Comparison of ENCODE assay signal across 1 cellular context in the genomic region with DNA sequence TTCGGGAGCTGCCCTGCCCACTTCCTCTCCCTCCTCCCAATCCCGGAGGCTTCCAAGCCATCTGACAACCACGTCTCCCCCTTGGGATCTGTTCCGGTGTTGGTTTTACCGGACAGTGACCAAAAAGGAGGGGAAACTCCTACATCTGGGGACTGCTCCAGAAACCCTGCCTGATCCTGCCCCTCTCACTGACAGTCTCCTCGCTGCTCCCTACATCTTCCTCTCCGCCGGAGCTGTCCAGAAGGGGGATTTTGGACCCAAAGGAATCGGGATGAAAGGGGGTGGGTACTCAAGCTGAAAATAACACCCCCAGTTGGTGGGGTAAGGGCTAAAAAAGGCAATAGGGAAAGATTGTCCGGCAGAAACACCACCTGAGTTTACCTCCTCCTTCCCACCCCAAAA.
TF ChIP-seq lines count a peak whose summit lies in the region.

No MANE protein-coding gene starts in this region.

TF ChIP-seq in HepG2, 621 proteins besides CTCF, POLR2A, EP300 and RAD21 (continued from another document and continues in another):
- TF ChIP-seq ZC3H4 (CRISPR knock-in tag; IDR thresholded peaks at IDR 0.05; ENCODE audit: borderline replicate concordance) (no peak), ZNF235 (CRISPR knock-in tag; IDR thresholded peaks at IDR 0.05; ENCODE audit: borderline replicate concordance) (no peak), ZNF207 (IDR thresholded peaks at IDR 0.05; ENCODE audit: borderline replicate concordance) (no peak), PTBP1 (IDR thresholded peaks at IDR 0.05; ENCODE audit: low read depth, low read length, poor library complexity, severe bottlenecking) (no peak), ZNF615 (CRISPR knock-in tag; IDR thresholded peaks at IDR 0.05; ENCODE audit: borderline replicate concordance) (no peak), ZNF878 (CRISPR knock-in tag; IDR thresholded peaks at IDR 0.05) (no peak), ZSCAN22 (CRISPR knock-in tag; IDR thresholded peaks at IDR 0.05) (no peak), ZNF292 (CRISPR knock-in tag; IDR thresholded peaks at IDR 0.05; ENCODE audit: borderline replicate concordance, low read depth) (no peak; the same call in 1 of the 2 replicates), ZNF326 (CRISPR knock-in tag; IDR thresholded peaks at IDR 0.05; ENCODE audit: borderline replicate concordance) (no peak), ATF7 (IDR thresholded peaks at IDR 0.05) (no peak), ATF7 (CRISPR knock-in tag; IDR thresholded peaks at IDR 0.05) (no peak), TCF7 (IDR thresholded peaks at IDR 0.05; ENCODE audit: low read depth) (no peak), PHF20 (CRISPR knock-in tag; IDR thresholded peaks at IDR 0.05) (no peak), ZNF75D (CRISPR knock-in tag; IDR thresholded peaks at IDR 0.05; ENCODE audit: borderline replicate concordance) (no peak), ZNF772 (CRISPR knock-in tag; IDR thresholded peaks at IDR 0.05) (no peak), PHF8 (CRISPR knock-in tag; IDR thresholded peaks at IDR 0.05) (peak; percentile 17; the same call in 1 of the 2 replicates), MBD4 (IDR thresholded peaks at IDR 0.05; ENCODE audit: borderline replicate concordance, low read length) (no peak), MED13 (CRISPR knock-in tag; IDR thresholded peaks at IDR 0.05) (no peak), MTF2 (CRISPR knock-in tag; IDR thresholded peaks at IDR 0.05; ENCODE audit: borderline replicate concordance) (no peak; the same call in 1 of the 2 replicates), ZSCAN30 (CRISPR knock-in tag; IDR thresholded peaks at IDR 0.05) (no peak), AGO1 (IDR thresholded peaks at IDR 0.05; ENCODE audit: low read depth, low read length, poor library complexity, severe bottlenecking) (no peak), ZBTB42 (CRISPR knock-in tag; IDR thresholded peaks at IDR 0.05) (no peak), ZNF670 (CRISPR knock-in tag; IDR thresholded peaks at IDR 0.05; ENCODE audit: borderline replicate concordance) (peak; percentile 20; the same call in 1 of the 2 replicates), ZNF224 (CRISPR knock-in tag; IDR thresholded peaks at IDR 0.05) (no peak), ZKSCAN8 (CRISPR knock-in tag; IDR thresholded peaks at IDR 0.05; ENCODE audit: borderline replicate concordance) (no peak), ZNF530 (CRISPR knock-in tag; IDR thresholded peaks at IDR 0.05; ENCODE audit: low read depth) (no peak), CENPX (CRISPR knock-in tag; IDR thresholded peaks at IDR 0.05) (no peak), XRCC5 (optimal IDR thresholded peaks at IDR 0.05; ENCODE audit: low read length) (peak; percentile 88), MED8 (CRISPR knock-in tag; IDR thresholded peaks at IDR 0.05; ENCODE audit: insufficient replicate concordance) (no peak), ZNF460 (CRISPR knock-in tag; IDR thresholded peaks at IDR 0.05; ENCODE audit: borderline replicate concordance) (no peak), PRPF4 (IDR thresholded peaks at IDR 0.05; ENCODE audit: low read depth, low read length, poor library complexity, severe bottlenecking) (no peak), SRSF9 (IDR thresholded peaks at IDR 0.05; ENCODE audit: borderline replicate concordance, insufficient read depth, low read depth, low read length, poor library complexity, severe bottlenecking) (no peak), POLR2G (IDR thresholded peaks at IDR 0.05; ENCODE audit: low read depth, low read length) (peak; percentile 93), BHLHE40 (IDR thresholded peaks at IDR 0.05; ENCODE audit: low read length) (no peak), NAIF1 (CRISPR knock-in tag; IDR thresholded peaks at IDR 0.05; ENCODE audit: borderline replicate concordance) (no peak; the same call in 1 of the 2 replicates), ZNF724P (CRISPR knock-in tag; IDR thresholded peaks at IDR 0.05; ENCODE audit: borderline replicate concordance) (0 out of 2 replicates have a peak, but pooled peaks have one; percentile 38), GPN1 (CRISPR knock-in tag; IDR thresholded peaks at IDR 0.05; ENCODE audit: borderline replicate concordance) (no peak), ZNF33B (CRISPR knock-in tag; IDR thresholded peaks at IDR 0.05) (peak; percentile 71; the same call in 1 of the 2 replicates), MAFK (conservative IDR thresholded peaks at IDR 0.05 in 1 of 2, IDR thresholded peaks at IDR 0.05 in 1 of 2; ENCODE audit: low read length in 2 of 2) (no peak), TMF1 (CRISPR knock-in tag; IDR thresholded peaks at IDR 0.05; ENCODE audit: low read depth) (no peak), GATAD2A (CRISPR knock-in tag; IDR thresholded peaks at IDR 0.05) (peak; percentile 64; the same call in 1 of the 2 replicates), ZFP1 (CRISPR knock-in tag; IDR thresholded peaks at IDR 0.05) (no peak), TSC22D2 (CRISPR knock-in tag; IDR thresholded peaks at IDR 0.05; ENCODE audit: borderline replicate concordance) (no peak), BRD4 (CRISPR knock-in tag; IDR thresholded peaks at IDR 0.05) (peak; percentile 52; the same call in 1 of the 2 replicates), NCOR1 (IDR thresholded peaks at IDR 0.05; ENCODE audit: borderline replicate concordance, low read length) (no peak), XBP1 (CRISPR knock-in tag; IDR thresholded peaks at IDR 0.05) (no peak), NR2F1 (CRISPR knock-in tag; IDR thresholded peaks at IDR 0.05) (no peak), HNRNPUL1 (IDR thresholded peaks at IDR 0.05; ENCODE audit: low read depth, low read length) (no peak)
- TF ChIP-seq, protein P1, sequence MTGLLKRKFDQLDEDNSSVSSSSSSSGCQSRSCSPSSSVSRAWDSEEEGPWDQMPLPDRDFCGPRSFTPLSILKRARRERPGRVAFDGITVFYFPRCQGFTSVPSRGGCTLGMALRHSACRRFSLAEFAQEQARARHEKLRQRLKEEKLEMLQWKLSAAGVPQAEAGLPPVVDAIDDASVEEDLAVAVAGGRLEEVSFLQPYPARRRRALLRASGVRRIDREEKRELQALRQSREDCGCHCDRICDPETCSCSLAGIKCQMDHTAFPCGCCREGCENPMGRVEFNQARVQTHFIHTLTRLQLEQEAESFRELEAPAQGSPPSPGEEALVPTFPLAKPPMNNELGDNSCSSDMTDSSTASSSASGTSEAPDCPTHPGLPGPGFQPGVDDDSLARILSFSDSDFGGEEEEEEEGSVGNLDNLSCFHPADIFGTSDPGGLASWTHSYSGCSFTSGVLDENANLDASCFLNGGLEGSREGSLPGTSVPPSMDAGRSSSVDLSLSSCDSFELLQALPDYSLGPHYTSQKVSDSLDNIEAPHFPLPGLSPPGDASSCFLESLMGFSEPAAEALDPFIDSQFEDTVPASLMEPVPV (CRISPR knock-in tag; IDR thresholded peaks at IDR 0.05): peak; percentile 19; the same call in 1 of the 2 replicates
- TF ChIP-seq, protein P2, sequence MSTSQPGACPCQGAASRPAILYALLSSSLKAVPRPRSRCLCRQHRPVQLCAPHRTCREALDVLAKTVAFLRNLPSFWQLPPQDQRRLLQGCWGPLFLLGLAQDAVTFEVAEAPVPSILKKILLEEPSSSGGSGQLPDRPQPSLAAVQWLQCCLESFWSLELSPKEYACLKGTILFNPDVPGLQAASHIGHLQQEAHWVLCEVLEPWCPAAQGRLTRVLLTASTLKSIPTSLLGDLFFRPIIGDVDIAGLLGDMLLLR (CRISPR knock-in tag; IDR thresholded peaks at IDR 0.05): no peak
- TF ChIP-seq, protein P3, sequence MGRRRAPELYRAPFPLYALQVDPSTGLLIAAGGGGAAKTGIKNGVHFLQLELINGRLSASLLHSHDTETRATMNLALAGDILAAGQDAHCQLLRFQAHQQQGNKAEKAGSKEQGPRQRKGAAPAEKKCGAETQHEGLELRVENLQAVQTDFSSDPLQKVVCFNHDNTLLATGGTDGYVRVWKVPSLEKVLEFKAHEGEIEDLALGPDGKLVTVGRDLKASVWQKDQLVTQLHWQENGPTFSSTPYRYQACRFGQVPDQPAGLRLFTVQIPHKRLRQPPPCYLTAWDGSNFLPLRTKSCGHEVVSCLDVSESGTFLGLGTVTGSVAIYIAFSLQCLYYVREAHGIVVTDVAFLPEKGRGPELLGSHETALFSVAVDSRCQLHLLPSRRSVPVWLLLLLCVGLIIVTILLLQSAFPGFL (CRISPR knock-in tag; IDR thresholded peaks at IDR 0.05): no peak
- TF ChIP-seq, protein P4, sequence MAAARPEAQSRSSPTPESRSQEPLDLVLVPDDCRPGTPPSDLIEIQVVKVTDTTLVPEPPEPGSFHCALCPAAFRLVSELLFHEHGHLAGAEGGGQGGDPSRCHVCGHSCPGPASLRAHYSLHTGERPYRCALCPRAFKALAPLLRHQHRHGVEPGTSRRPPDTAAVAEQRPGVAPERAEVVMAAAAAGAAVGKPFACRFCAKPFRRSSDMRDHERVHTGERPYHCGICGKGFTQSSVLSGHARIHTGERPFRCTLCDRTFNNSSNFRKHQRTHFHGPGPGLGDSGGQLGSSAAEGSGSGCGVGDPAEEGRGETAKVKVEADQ (CRISPR knock-in tag; IDR thresholded peaks at IDR 0.05; ENCODE audit: borderline replicate concordance): no peak; the same call in 1 of the 2 replicates
- TF ChIP-seq, protein P5, sequence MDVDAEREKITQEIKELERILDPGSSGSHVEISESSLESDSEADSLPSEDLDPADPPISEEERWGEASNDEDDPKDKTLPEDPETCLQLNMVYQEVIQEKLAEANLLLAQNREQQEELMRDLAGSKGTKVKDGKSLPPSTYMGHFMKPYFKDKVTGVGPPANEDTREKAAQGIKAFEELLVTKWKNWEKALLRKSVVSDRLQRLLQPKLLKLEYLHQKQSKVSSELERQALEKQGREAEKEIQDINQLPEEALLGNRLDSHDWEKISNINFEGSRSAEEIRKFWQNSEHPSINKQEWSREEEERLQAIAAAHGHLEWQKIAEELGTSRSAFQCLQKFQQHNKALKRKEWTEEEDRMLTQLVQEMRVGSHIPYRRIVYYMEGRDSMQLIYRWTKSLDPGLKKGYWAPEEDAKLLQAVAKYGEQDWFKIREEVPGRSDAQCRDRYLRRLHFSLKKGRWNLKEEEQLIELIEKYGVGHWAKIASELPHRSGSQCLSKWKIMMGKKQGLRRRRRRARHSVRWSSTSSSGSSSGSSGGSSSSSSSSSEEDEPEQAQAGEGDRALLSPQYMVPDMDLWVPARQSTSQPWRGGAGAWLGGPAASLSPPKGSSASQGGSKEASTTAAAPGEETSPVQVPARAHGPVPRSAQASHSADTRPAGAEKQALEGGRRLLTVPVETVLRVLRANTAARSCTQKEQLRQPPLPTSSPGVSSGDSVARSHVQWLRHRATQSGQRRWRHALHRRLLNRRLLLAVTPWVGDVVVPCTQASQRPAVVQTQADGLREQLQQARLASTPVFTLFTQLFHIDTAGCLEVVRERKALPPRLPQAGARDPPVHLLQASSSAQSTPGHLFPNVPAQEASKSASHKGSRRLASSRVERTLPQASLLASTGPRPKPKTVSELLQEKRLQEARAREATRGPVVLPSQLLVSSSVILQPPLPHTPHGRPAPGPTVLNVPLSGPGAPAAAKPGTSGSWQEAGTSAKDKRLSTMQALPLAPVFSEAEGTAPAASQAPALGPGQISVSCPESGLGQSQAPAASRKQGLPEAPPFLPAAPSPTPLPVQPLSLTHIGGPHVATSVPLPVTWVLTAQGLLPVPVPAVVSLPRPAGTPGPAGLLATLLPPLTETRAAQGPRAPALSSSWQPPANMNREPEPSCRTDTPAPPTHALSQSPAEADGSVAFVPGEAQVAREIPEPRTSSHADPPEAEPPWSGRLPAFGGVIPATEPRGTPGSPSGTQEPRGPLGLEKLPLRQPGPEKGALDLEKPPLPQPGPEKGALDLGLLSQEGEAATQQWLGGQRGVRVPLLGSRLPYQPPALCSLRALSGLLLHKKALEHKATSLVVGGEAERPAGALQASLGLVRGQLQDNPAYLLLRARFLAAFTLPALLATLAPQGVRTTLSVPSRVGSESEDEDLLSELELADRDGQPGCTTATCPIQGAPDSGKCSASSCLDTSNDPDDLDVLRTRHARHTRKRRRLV (CRISPR knock-in tag; IDR thresholded peaks at IDR 0.05): no peak
- TF ChIP-seq, protein P6, sequence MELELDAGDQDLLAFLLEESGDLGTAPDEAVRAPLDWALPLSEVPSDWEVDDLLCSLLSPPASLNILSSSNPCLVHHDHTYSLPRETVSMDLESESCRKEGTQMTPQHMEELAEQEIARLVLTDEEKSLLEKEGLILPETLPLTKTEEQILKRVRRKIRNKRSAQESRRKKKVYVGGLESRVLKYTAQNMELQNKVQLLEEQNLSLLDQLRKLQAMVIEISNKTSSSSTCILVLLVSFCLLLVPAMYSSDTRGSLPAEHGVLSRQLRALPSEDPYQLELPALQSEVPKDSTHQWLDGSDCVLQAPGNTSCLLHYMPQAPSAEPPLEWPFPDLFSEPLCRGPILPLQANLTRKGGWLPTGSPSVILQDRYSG (CRISPR knock-in tag; IDR thresholded peaks at IDR 0.05): no peak
- TF ChIP-seq, protein P7, sequence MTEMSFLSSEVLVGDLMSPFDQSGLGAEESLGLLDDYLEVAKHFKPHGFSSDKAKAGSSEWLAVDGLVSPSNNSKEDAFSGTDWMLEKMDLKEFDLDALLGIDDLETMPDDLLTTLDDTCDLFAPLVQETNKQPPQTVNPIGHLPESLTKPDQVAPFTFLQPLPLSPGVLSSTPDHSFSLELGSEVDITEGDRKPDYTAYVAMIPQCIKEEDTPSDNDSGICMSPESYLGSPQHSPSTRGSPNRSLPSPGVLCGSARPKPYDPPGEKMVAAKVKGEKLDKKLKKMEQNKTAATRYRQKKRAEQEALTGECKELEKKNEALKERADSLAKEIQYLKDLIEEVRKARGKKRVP (CRISPR knock-in tag; IDR thresholded peaks at IDR 0.05): no peak
- TF ChIP-seq, protein P8, sequence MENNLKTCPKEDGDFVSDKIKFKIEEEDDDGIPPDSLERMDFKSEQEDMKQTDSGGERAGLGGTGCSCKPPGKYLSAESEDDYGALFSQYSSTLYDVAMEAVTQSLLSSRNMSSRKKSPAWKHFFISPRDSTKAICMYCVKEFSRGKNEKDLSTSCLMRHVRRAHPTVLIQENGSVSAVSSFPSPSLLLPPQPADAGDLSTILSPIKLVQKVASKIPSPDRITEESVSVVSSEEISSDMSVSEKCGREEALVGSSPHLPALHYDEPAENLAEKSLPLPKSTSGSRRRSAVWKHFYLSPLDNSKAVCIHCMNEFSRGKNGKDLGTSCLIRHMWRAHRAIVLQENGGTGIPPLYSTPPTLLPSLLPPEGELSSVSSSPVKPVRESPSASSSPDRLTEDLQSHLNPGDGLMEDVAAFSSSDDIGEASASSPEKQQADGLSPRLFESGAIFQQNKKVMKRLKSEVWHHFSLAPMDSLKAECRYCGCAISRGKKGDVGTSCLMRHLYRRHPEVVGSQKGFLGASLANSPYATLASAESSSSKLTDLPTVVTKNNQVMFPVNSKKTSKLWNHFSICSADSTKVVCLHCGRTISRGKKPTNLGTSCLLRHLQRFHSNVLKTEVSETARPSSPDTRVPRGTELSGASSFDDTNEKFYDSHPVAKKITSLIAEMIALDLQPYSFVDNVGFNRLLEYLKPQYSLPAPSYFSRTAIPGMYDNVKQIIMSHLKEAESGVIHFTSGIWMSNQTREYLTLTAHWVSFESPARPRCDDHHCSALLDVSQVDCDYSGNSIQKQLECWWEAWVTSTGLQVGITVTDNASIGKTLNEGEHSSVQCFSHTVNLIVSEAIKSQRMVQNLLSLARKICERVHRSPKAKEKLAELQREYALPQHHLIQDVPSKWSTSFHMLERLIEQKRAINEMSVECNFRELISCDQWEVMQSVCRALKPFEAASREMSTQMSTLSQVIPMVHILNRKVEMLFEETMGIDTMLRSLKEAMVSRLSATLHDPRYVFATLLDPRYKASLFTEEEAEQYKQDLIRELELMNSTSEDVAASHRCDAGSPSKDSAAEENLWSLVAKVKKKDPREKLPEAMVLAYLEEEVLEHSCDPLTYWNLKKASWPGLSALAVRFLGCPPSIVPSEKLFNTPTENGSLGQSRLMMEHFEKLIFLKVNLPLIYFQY (CRISPR knock-in tag; IDR thresholded peaks at IDR 0.05; ENCODE audit: borderline replicate concordance): 0 out of 2 replicates have a peak, but pooled peaks have one; percentile 15
